ENCODE assay signal across 18 cellular contexts in the genomic region with DNA sequence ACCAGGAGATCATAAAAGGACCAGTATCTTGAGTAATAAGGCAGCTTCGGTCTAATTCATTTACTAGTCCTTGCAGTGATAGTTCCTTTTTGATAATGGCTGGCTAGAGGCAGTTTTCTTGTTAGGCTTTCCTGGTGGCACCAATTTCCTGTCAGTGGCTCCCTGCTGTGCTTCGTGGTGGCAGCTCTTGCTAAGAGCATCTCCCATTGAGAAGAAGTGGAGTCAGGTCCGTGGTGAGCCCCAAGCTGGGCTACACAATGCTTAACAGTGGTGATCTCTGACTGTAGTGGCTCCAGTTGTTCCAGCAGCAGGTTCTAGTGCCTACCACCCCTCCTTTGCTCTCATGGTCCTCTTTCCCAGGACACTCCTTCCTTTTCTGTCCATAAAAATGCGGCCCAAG.
"Had no signal": no experiment of that assay in that cellular context is flagged by ENCODE, and none has a peak within 500 bp of the region (broad histone marks: within the 10 kb centered on the region; RNA-seq: fewer than 3 reads in every experiment).

No MANE protein-coding gene starts in this region.

- H3K36me3 Mint-ChIP-seq: natural killer cell treated with Interleukin-12 subunit alpha and Interleukin-12 subunit beta and Interleukin-15 and Interleukin-18, amount 100 ng/mL, for 72 hours; stimulated activated naive B cell treated with anti-CD40 and anti-IgM and Interleukin-4, amounts not matched to agents 10 μg/mL and 1 μg/mL and 100 μg/mL, for 72 hours had no signal

- H3K27ac ChIP-seq: esophagus muscularis mucosa, heart left ventricle, prostate gland, right lobe of liver, spleen, tibial nerve had no signal

- DNase-seq: activated CD4-positive, alpha-beta T cell treated with anti-CD3 and anti-CD28 coated beads, Interleukin-2, amount 10 ng/mL, durations not matched to agents 24 days and 14 days; activated CD8-positive, alpha-beta memory T cell treated with anti-CD3 and anti-CD28 coated beads for 24 hours; activated naive CD4-positive, alpha-beta T cell treated with anti-CD3 and anti-CD28 coated beads for 36 hours; dermis blood vessel endothelial cell; endodermal cell; heart left ventricle; mammary epithelial cell; right lobe of liver; spleen; stimulated activated CD4-positive, alpha-beta T cell treated with anti-CD3 and anti-CD28 coated beads, Interleukin-2, amount 100 ng/mL, for 24 hours; stimulated activated naive B cell treated with anti-CD40 and anti-IgM and Interleukin-4, amounts not matched to agents 10 μg/mL and 1 μg/mL and 100 μg/mL, for 72 hours; T1000 had no signal

- ATAC-seq: activated T-helper 17 cell treated with anti-CD3 and anti-CD28 coated beads, Interleukin-2, amount 50 U/mL, for 72 hours; heart left ventricle; left lobe of liver; natural killer cell treated with Interleukin-12 subunit alpha and Interleukin-12 subunit beta and Interleukin-15 and Interleukin-18, amount 100 ng/mL, for 72 hours; right lobe of liver; stimulated activated naive B cell treated with anti-CD40 and anti-IgM and Interleukin-4, amounts not matched to agents 10 μg/mL and 1 μg/mL and 100 μg/mL, for 72 hours had no signal

- H3K4me3 ChIP-seq: esophagus muscularis mucosa, heart left ventricle, prostate gland, right lobe of liver, spleen, tibial nerve had no signal

- H3K27me3 Mint-ChIP-seq: activated CD4-positive, alpha-beta T cell treated with anti-CD3 and anti-CD28 coated beads, Interleukin-2, amount 10 ng/mL, durations not matched to agents 24 days and 14 days; activated T-helper 17 cell treated with anti-CD3 and anti-CD28 coated beads, Interleukin-2, amount 50 U/mL, for 72 hours; natural killer cell treated with Interleukin-12 subunit alpha and Interleukin-12 subunit beta and Interleukin-15 and Interleukin-18, amount 100 ng/mL, for 72 hours; stimulated activated naive B cell treated with anti-CD40 and anti-IgM and Interleukin-4, amounts not matched to agents 10 μg/mL and 1 μg/mL and 100 μg/mL, for 72 hours had no signal

- H3K27ac Mint-ChIP-seq: activated CD4-positive, alpha-beta T cell treated with anti-CD3 and anti-CD28 coated beads, Interleukin-2, amount 10 ng/mL, durations not matched to agents 24 days and 14 days; activated naive CD4-positive, alpha-beta T cell treated with anti-CD3 and anti-CD28 coated beads for 36 hours; activated T-helper 17 cell treated with anti-CD3 and anti-CD28 coated beads, Interleukin-2, amount 50 U/mL, for 72 hours; endodermal cell; natural killer cell treated with Interleukin-12 subunit alpha and Interleukin-12 subunit beta and Interleukin-15 and Interleukin-18, amount 100 ng/mL, for 72 hours; stimulated activated naive B cell treated with anti-CD40 and anti-IgM and Interleukin-4, amounts not matched to agents 10 μg/mL and 1 μg/mL and 100 μg/mL, for 72 hours had no signal

- H3K4me3 Mint-ChIP-seq: activated CD4-positive, alpha-beta T cell treated with anti-CD3 and anti-CD28 coated beads, Interleukin-2, amount 10 ng/mL, durations not matched to agents 24 days and 14 days; activated naive CD4-positive, alpha-beta T cell treated with anti-CD3 and anti-CD28 coated beads for 36 hours; activated T-helper 17 cell treated with anti-CD3 and anti-CD28 coated beads, Interleukin-2, amount 50 U/mL, for 72 hours; endodermal cell; natural killer cell treated with Interleukin-12 subunit alpha and Interleukin-12 subunit beta and Interleukin-15 and Interleukin-18, amount 100 ng/mL, for 72 hours; stimulated activated naive B cell treated with anti-CD40 and anti-IgM and Interleukin-4, amounts not matched to agents 10 μg/mL and 1 μg/mL and 100 μg/mL, for 72 hours had no signal

- H3K4me1 Mint-ChIP-seq: stimulated activated naive B cell treated with anti-CD40 and anti-IgM and Interleukin-4, amounts not matched to agents 10 μg/mL and 1 μg/mL and 100 μg/mL, for 72 hours had no signal

- H3K4me1 ChIP-seq: prostate gland, spleen had no signal

- H3K36me3 ChIP-seq: esophagus muscularis mucosa, heart left ventricle, prostate gland, right lobe of liver, spleen, tibial nerve had no signal

- H3K9me3 Mint-ChIP-seq: activated CD4-positive, alpha-beta T cell treated with anti-CD3 and anti-CD28 coated beads, Interleukin-2, amount 10 ng/mL, durations not matched to agents 24 days and 14 days; activated naive CD4-positive, alpha-beta T cell treated with anti-CD3 and anti-CD28 coated beads for 36 hours; activated T-helper 17 cell treated with anti-CD3 and anti-CD28 coated beads, Interleukin-2, amount 50 U/mL, for 72 hours; natural killer cell treated with Interleukin-12 subunit alpha and Interleukin-12 subunit beta and Interleukin-15 and Interleukin-18, amount 100 ng/mL, for 72 hours; stimulated activated naive B cell treated with anti-CD40 and anti-IgM and Interleukin-4, amounts not matched to agents 10 μg/mL and 1 μg/mL and 100 μg/mL, for 72 hours had no signal

- H3K27me3 ChIP-seq: esophagus muscularis mucosa, heart left ventricle, right lobe of liver, spleen, tibial nerve had no signal

- H3K9me3 ChIP-seq: esophagus muscularis mucosa, heart left ventricle, prostate gland, right lobe of liver had no signal
